In genomic region chr19:28505134-28505533, GRCh38 we compare ENCODE assay signal across 26 cellular contexts.
DNase-seq lines count a peak whose midpoint lies in the region; ATAC-seq, FAIRE-seq and TF ChIP-seq lines count a peak whose summit lies in the region.
"Had no signal": no experiment of that assay in that cellular context is flagged by ENCODE, and none has a peak within 500 bp of the region (broad histone marks: within the 10 kb centered on the region; RNA-seq: fewer than 3 reads in every experiment).

No MANE protein-coding gene starts in this region.

- no peak overlapping the region for H3K4me3 Mint-ChIP-seq in dendritic cell treated with granulocyte-macrophage colony-stimulating factor and Interleukin-4, amounts not matched to agents 40 ng/mL and 50 ng/mL, for 4 days
- H3K4me3 Mint-ChIP-seq: CD4-positive, alpha-beta T cell; GM23338; H9 had no signal

- H3K36me3 Mint-ChIP-seq in dendritic cell treated with granulocyte-macrophage colony-stimulating factor and Interleukin-4, amounts not matched to agents 40 ng/mL and 50 ng/mL, for 4 days (ENCODE audit: low read depth): no peaks in the 10 kb centered on the region
- H3K36me3 Mint-ChIP-seq: CD14-positive monocyte; CD8-positive, alpha-beta memory T cell had no signal

- H3K4me2 ChIP-seq in K562 (ENCODE audit: insufficient read depth, low read length): peak overlapping the region; percentile 54; the same call in 1 of the 2 replicates
- no peak overlapping the region for H3K4me2 ChIP-seq in neuronal stem cell (ENCODE audit: insufficient read depth, low read length, poor library complexity, severe bottlenecking)
- H3K4me2 ChIP-seq in smooth muscle cell: no peak overlapping the region
- H3K4me2 ChIP-seq: A549, GM23338 had no signal

- no peaks in the 10 kb centered on the region for H3K79me1 ChIP-seq in neuronal stem cell (ENCODE audit: low read depth, low read length)

- peaks cover 27% of the 10 kb centered on the region for H3K9me1 ChIP-seq in K562 (ENCODE audit: control insufficient read depth, insufficient read depth, low read length)

- H3K9me3 ChIP-seq in K562 (replicated peaks; ENCODE audit: control insufficient read depth, insufficient read depth, low read depth, low read length): no peaks in the 10 kb centered on the region
- H3K9me3 ChIP-seq in neuronal stem cell (replicated peaks in 1 of 2; ENCODE audit: control insufficient read depth in 2 of 2, insufficient read depth in 1 of 2, low read depth in 1 of 2, low read length in 2 of 2): no peaks in the 10 kb centered on the region
- no peaks in the 10 kb centered on the region for H3K9me3 ChIP-seq in smooth muscle cell (replicated peaks; ENCODE audit: low read depth)
- H3K9me3 ChIP-seq in colonic mucosa: no peaks in the 10 kb centered on the region
- H3K9me3 ChIP-seq: BE2C had no signal

- H3K9ac ChIP-seq in K562 (ENCODE audit: insufficient read depth in 1 of 2, low read depth in 2 of 2, low read length in 2 of 2): no peak overlapping the region
- no peak overlapping the region for H3K9ac ChIP-seq in neuronal stem cell (ENCODE audit: low read depth, low read length, poor library complexity)
- H3K9ac ChIP-seq in smooth muscle cell (ENCODE audit: low read depth): no peak overlapping the region
- H3K9ac ChIP-seq in colonic mucosa (ENCODE audit: low read depth in 2 of 2, low read length in 2 of 2): no peak overlapping the region
- H3K9ac ChIP-seq: BLaER1 treated with 17β-estradiol and CSF1 and Interleukin-3, amounts not matched to agents 10 nM and 100 nM had no signal

- intact Hi-C loops in K562 (cut with micrococcal nuclease): no loop called here
- intact Hi-C loops in dendritic cell treated with granulocyte-macrophage colony-stimulating factor and Interleukin-4, amounts not matched to agents 40 ng/mL and 50 ng/mL, for 4 days (cut with micrococcal nuclease): no loop called here
- intact Hi-C loops in colonic mucosa (cut with DNase I): no loop called here

- no peak overlapping the region for H2BK15ac ChIP-seq in neuronal stem cell (ENCODE audit: low read length)

- H3K18ac ChIP-seq in neuronal stem cell (ENCODE audit: low read length): peak overlapping the region; percentile 56

- no peak for FAIRE-seq in K562 (lab: Jason Lieb, UNC)
- FAIRE-seq: A549, D721Med, GM12878, GM19239 had no signal

- no peak for TF ChIP-seq EP300 in K562 (IDR thresholded peaks at IDR 0.05; ENCODE audit: low read length)

- H3K27me3 Mint-ChIP-seq in dendritic cell treated with granulocyte-macrophage colony-stimulating factor and Interleukin-4, amounts not matched to agents 40 ng/mL and 50 ng/mL, for 4 days: peaks cover 8% of the 10 kb centered on the region
- H3K27me3 Mint-ChIP-seq: CD8-positive, alpha-beta memory T cell had no signal

- H4K91ac ChIP-seq in neuronal stem cell (ENCODE audit: low read depth, low read length, poor library complexity): no peak overlapping the region

- H3K14ac ChIP-seq in neuronal stem cell (ENCODE audit: low read length): no peak overlapping the region

- DNase-seq in K562 (ENCODE audit: extremely low read depth in 1 of 4, low spot score in 3 of 4) (no peak), neuronal stem cell (ENCODE audit: low spot score) (no peak), ureter (ENCODE audit: low spot score) (peak; percentile 12), NCI-H1930 (lab: John Stamatoyannopoulos, UW) (no peak), smooth muscle cell (lab: John Stamatoyannopoulos, UW; ENCODE audit: unreplicated experiment) (no peak), colonic mucosa (no peak)
- DNase-seq: 8988T; ACHN; AML-193; BE2C; CD4-positive, alpha-beta T cell; CD8-positive, alpha-beta memory T cell; DMS 273 treated with DMSO at 0.1 percent for 48 hours; DMS79; EL; GDM1; H9 had no signal

- peaks cover 86% of the 10 kb centered on the region for H3K36me3 ChIP-seq in K562 (ENCODE audit: control insufficient read depth, insufficient read depth, low read length)
- no peaks in the 10 kb centered on the region for H3K36me3 ChIP-seq in neuronal stem cell (replicated peaks in 1 of 2; ENCODE audit: control insufficient read depth in 2 of 2, insufficient read depth in 2 of 2, low read length in 2 of 2)
- no peaks in the 10 kb centered on the region for H3K36me3 ChIP-seq in smooth muscle cell (ENCODE audit: low read depth)
- H3K36me3 ChIP-seq in colonic mucosa: no peaks in the 10 kb centered on the region
- H3K36me3 ChIP-seq: BE2C; BLaER1 treated with 17β-estradiol and CSF1 and Interleukin-3, amounts not matched to agents 10 nM and 100 nM had no signal

- H3K4ac ChIP-seq in neuronal stem cell (ENCODE audit: low read length): no peak overlapping the region

- POLR2A ChIA-PET in K562 (lab: Yijun Ruan, JAX): interaction anchor here (0.7 to 3.0 kb wide), 4 partner anchors 9 to 104 kb away, joined by 3 to 10 read pairs (median 4); no protein-coding TSS in a partner anchor

- H3K27ac Mint-ChIP-seq in dendritic cell treated with granulocyte-macrophage colony-stimulating factor and Interleukin-4, amounts not matched to agents 40 ng/mL and 50 ng/mL, for 4 days: peak overlapping the region; percentile 70
- H3K27ac Mint-ChIP-seq: CD4-positive, alpha-beta T cell; GM23338; H9 had no signal

- in situ Hi-C loops in K562 (cut with MboI): no loop called here

- H3K4me3 ChIP-seq in K562: no peak overlapping the region
- H3K4me3 ChIP-seq in neuronal stem cell (ENCODE audit: low read length in 2 of 2): no peak overlapping the region
- no peak overlapping the region for H3K4me3 ChIP-seq in smooth muscle cell
- H3K4me3 ChIP-seq in colonic mucosa: no peak overlapping the region
- H3K4me3 ChIP-seq: A549; BLaER1 treated with 17β-estradiol and CSF1 and Interleukin-3, amounts not matched to agents 10 nM and 100 nM; GM12878; GM23338 had no signal

- H3K4me1 ChIP-seq in K562 (replicated peaks in 1 of 2; ENCODE audit: control insufficient read depth in 2 of 2, insufficient read depth in 2 of 2, low read length in 2 of 2): peaks cover 16 to 75% of the 10 kb centered on the region in 2 experiments
- H3K4me1 ChIP-seq in neuronal stem cell (ENCODE audit: control insufficient read depth in 2 of 2, insufficient read depth in 1 of 2, low read depth in 1 of 2, low read length in 2 of 2): peaks cover 0 to 16% of the 10 kb centered on the region in 2 donors
- no peaks in the 10 kb centered on the region for H3K4me1 ChIP-seq in smooth muscle cell (ENCODE audit: low read depth)
- no peaks in the 10 kb centered on the region for H3K4me1 ChIP-seq in colonic mucosa
- H3K4me1 ChIP-seq: A549, BE2C had no signal

- TF ChIP-seq RAD21 in K562 (CRISPR knock-in tag; conservative IDR thresholded peaks at IDR 0.05 in 1 of 2, IDR thresholded peaks at IDR 0.05 in 1 of 2): no peak

- H2BK120ac ChIP-seq in neuronal stem cell (ENCODE audit: low read depth, low read length): no peak overlapping the region

- H3F3A ChIP-seq in smooth muscle cell (ENCODE audit: low read depth): no peaks in the 10 kb centered on the region

- 42% methylated on average over 3 of the region's 3 CpGs for WGBS in K562 (ENCODE audit: insufficient coverage, low coverage, missing lambda C conversion rate)
- no CpG with 5 or more reads among the region's 3 CpGs for WGBS in neuronal stem cell (ENCODE audit: extremely low coverage in 2 of 2, insufficient read length in 2 of 2, insufficient replicate concordance in 1 of 2), 2 donors
- 77% methylated on average over 3 of the region's 3 CpGs for WGBS in smooth muscle cell (ENCODE audit: low lambda C conversion rate)

- H2BK5ac ChIP-seq in neuronal stem cell (ENCODE audit: low read length): no peak overlapping the region

- BruUV-seq in K562 (replicated peaks; lab: Mats Ljungman, UMichigan): no TSS peak

- H3K9me3 Mint-ChIP-seq in dendritic cell treated with granulocyte-macrophage colony-stimulating factor and Interleukin-4, amounts not matched to agents 40 ng/mL and 50 ng/mL, for 4 days: no peaks in the 10 kb centered on the region
- H3K9me3 Mint-ChIP-seq: CD4-positive, alpha-beta T cell; GM23338; H9 had no signal

- H3K27me3 ChIP-seq in K562 (ENCODE audit: control insufficient read depth in 2 of 2, insufficient read depth in 2 of 2, low read length in 2 of 2) (no peaks in the 10 kb centered on the region), neuronal stem cell (ENCODE audit: control insufficient read depth in 3 of 3, insufficient read depth in 3 of 3, low read depth in 1 of 3, low read length in 3 of 3) (no peaks in the 10 kb centered on the region), smooth muscle cell (ENCODE audit: low read depth) (no peaks in the 10 kb centered on the region), colonic mucosa (no peaks in the 10 kb centered on the region)
- H3K27me3 ChIP-seq: BE2C; BLaER1 treated with 17β-estradiol and CSF1 and Interleukin-3, amounts not matched to agents 10 nM and 100 nM had no signal

- peaks cover 71% of the 10 kb centered on the region for H3K4me1 Mint-ChIP-seq in dendritic cell treated with granulocyte-macrophage colony-stimulating factor and Interleukin-4, amounts not matched to agents 40 ng/mL and 50 ng/mL, for 4 days (ENCODE audit: low read depth)

- no peak overlapping the region for H4K8ac ChIP-seq in neuronal stem cell (ENCODE audit: low read depth, low read length)

- no peak overlapping the region for H3K23ac ChIP-seq in neuronal stem cell (ENCODE audit: low read depth, low read length, poor library complexity)

- TF ChIP-seq CTCF in K562 (IDR thresholded peaks at IDR 0.05 in 2 of 3, conservative IDR thresholded peaks at IDR 0.05 in 1 of 3; ENCODE audit: insufficient read depth in 2 of 3, low read depth in 1 of 3, low read length in 3 of 3): no peak
- TF ChIP-seq CTCF in smooth muscle cell (IDR thresholded peaks at IDR 0.05; ENCODE audit: borderline replicate concordance, insufficient read depth, poor library complexity, severe bottlenecking): no peak
- no peak for TF ChIP-seq CTCF in colonic mucosa (IDR thresholded peaks at IDR 0.05)

- H2BK12ac ChIP-seq in neuronal stem cell (ENCODE audit: low read length): no peak overlapping the region

- no peak overlapping the region; the same call in 2 of the 3 replicates for H3K27ac ChIP-seq in K562 (ENCODE audit: extremely low read depth, low read depth, low read length)
- no peak overlapping the region for H3K27ac ChIP-seq in neuronal stem cell (replicated peaks; ENCODE audit: low read length)
- H3K27ac ChIP-seq in smooth muscle cell (ENCODE audit: low read depth): no peak overlapping the region
- H3K27ac ChIP-seq in colonic mucosa: no peak overlapping the region
- H3K27ac ChIP-seq: A549 had no signal

- H2AFZ ChIP-seq in K562 (ENCODE audit: low read depth, low read length) (no peak overlapping the region), neuronal stem cell (ENCODE audit: low read length) (no peak overlapping the region), smooth muscle cell (ENCODE audit: low read depth) (no peak overlapping the region)
- H2AFZ ChIP-seq: GM23338 had no signal

- H3K79me2 ChIP-seq in K562 (ENCODE audit: control insufficient read depth, insufficient read depth, low read length) (peaks cover 100% of the 10 kb centered on the region), smooth muscle cell (ENCODE audit: low read depth) (no peaks in the 10 kb centered on the region)

- no peak for TF ChIP-seq POLR2A in K562 (conservative IDR thresholded peaks at IDR 0.05)

- CTCF ChIA-PET in K562 (lab: Yijun Ruan, JAX; ENCODE audit: low intra/inter-chr PET ratio): no interaction called here

- no peak for ATAC-seq in K562
- ATAC-seq: A549, GM12878, HCT116 had no signal

- H2AK5ac ChIP-seq in neuronal stem cell (ENCODE audit: low read depth, low read length): no peak overlapping the region

- peaks cover 90% of the 10 kb centered on the region for H4K20me1 ChIP-seq in K562 (replicated peaks; ENCODE audit: control insufficient read depth, insufficient read depth, low read length)
- no peaks in the 10 kb centered on the region for H4K20me1 ChIP-seq in smooth muscle cell (ENCODE audit: low read depth)
- H4K20me1 ChIP-seq: BLaER1 treated with 17β-estradiol and CSF1 and Interleukin-3, amounts not matched to agents 10 nM and 100 nM had no signal
